24 cellular contexts compared by ENCODE assay signal in the genomic region with DNA sequence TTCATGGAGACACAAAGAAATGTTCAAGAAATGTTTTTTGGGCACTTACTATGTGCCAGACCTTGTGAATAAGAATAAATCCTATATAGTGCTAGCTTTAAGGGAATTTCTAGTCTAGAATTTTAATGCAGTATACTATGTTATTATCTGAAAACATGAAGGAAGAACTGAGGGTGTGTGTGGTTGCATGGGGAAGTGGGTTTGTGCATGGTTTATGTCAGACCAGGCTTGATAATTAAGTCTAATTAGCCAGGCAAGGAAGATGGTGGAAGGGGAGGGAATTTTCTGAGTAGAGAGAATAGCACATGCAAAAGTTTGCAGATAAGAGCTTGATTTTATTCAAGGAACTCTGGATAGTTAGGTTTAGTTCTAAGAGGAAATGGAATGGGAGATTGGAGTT.
"Had no signal": no experiment of that assay in that cellular context is flagged by ENCODE, and none has a peak within 500 bp of the region (broad histone marks: within the 10 kb centered on the region; RNA-seq: fewer than 3 reads in every experiment).

No MANE protein-coding gene starts in this region.

- H3K4me1 Mint-ChIP-seq: mesothelial cell of epicardium had no signal

- H3K27ac Mint-ChIP-seq: endodermal cell; memory B cell; mesothelial cell of epicardium; nephron; progenitor cell of endocrine pancreas; stimulated activated effector memory CD8-positive, alpha-beta T cell treated with anti-CD3 and anti-CD28 coated beads, Interleukin-12 subunit alpha, Interleukin-12 subunit beta, amount 100 ng/mL, for 72 hours; type B pancreatic cell had no signal

- H3K4me3 Mint-ChIP-seq: endodermal cell; memory B cell; mesothelial cell of epicardium; nephron; stimulated activated effector memory CD8-positive, alpha-beta T cell treated with anti-CD3 and anti-CD28 coated beads, Interleukin-12 subunit alpha, Interleukin-12 subunit beta, amount 100 ng/mL, for 72 hours; type B pancreatic cell had no signal

- H3K4me2 ChIP-seq: hepatocyte had no signal

- H3K4me3 ChIP-seq: hepatocyte, left ventricle myocardium inferior, lower lobe of right lung, pancreas, suprapubic skin, thyroid gland had no signal

- H3K27me3 Mint-ChIP-seq: memory B cell, progenitor cell of endocrine pancreas, type B pancreatic cell had no signal

- H2AFZ ChIP-seq: hepatocyte had no signal

- H3K9me3 Mint-ChIP-seq: endodermal cell; memory B cell; mesothelial cell of epicardium; nephron; stimulated activated effector memory CD8-positive, alpha-beta T cell treated with anti-CD3 and anti-CD28 coated beads, Interleukin-12 subunit alpha, Interleukin-12 subunit beta, amount 100 ng/mL, for 72 hours; type B pancreatic cell had no signal

- H3K27ac ChIP-seq: hepatocyte, left ventricle myocardium inferior, lower lobe of right lung, pancreas, suprapubic skin, thyroid gland had no signal

- H3K36me3 ChIP-seq: left ventricle myocardium inferior had no signal

- H3K4me1 ChIP-seq: pancreas had no signal

- ATAC-seq: left cardiac atrium; lower lobe of right lung; pancreas; right cardiac atrium; stimulated activated effector memory CD8-positive, alpha-beta T cell treated with anti-CD3 and anti-CD28 coated beads, Interleukin-12 subunit alpha, Interleukin-12 subunit beta, amount 100 ng/mL, for 72 hours; stimulated activated naive CD8-positive, alpha-beta T cell treated with anti-CD3 and anti-CD28 coated beads, Interleukin-15, Interleukin-2, amounts not matched to agents 100 U/mL and 50 U/mL, for 24 hours had no signal

- DNase-seq: effector CD4-positive, alpha-beta T cell; endodermal cell; foreskin melanocyte; head of caudate nucleus; kidney; left cardiac atrium; left ventricle myocardium inferior; lower lobe of right lung; occipital lobe; pancreas; right cardiac atrium; small intestine; stimulated activated CD4-positive, alpha-beta T cell treated with anti-CD3 and anti-CD28 coated beads, Interleukin-2, amount 100 ng/mL, for 48 hours; stimulated activated CD8-positive, alpha-beta memory T cell treated with anti-CD3 and anti-CD28 coated beads, Interleukin-4, amount 100 ng/mL, for 48 hours; stimulated activated naive CD8-positive, alpha-beta T cell treated with anti-CD3 and anti-CD28 coated beads, Interleukin-15, Interleukin-2, amounts not matched to agents 100 U/mL and 50 U/mL, for 24 hours; thyroid gland had no signal

- H3K27me3 ChIP-seq: hepatocyte, pancreas, suprapubic skin, thyroid gland had no signal

- H3K9me3 ChIP-seq: left ventricle myocardium inferior, lower lobe of right lung, pancreas, suprapubic skin, thyroid gland had no signal
